ENCODE assay signal across 22 cellular contexts in the genomic region with DNA sequence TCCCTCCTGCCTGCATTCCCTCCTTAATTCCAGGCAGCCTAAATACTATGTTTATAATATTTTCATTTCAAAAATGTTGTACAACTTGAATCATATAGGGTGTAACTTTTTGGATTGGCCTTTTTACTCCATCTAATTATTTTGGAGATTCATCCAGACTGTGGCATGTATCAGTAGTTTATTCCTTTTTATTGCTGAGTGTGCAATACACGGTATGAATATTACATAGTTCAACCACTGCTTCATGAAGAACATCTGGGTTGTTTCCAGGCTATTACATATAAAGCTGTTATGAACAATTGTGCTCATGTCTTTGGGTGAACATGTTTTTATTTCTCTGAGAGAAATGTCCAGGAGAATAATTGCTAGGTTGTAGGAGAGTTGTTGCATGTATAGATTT.
DNase-seq lines count a peak whose midpoint lies in the region; ATAC-seq, FAIRE-seq and TF ChIP-seq lines count a peak whose summit lies in the region.
"Had no signal": no experiment of that assay in that cellular context is flagged by ENCODE, and none has a peak within 500 bp of the region (broad histone marks: within the 10 kb centered on the region; RNA-seq: fewer than 3 reads in every experiment).

No MANE protein-coding gene starts in this region.

- no peak overlapping the region for H3K4me3 ChIP-seq in A549
- no peak overlapping the region for H3K4me3 ChIP-seq in IMR-90 (ENCODE audit: insufficient read depth, low read depth, low read length)
- H3K4me3 ChIP-seq in H1 (ENCODE audit: extremely low read depth in 1 of 4, insufficient read depth in 2 of 4, low read depth in 3 of 4, low read length in 4 of 4): no peak overlapping the region
- H3K4me3 ChIP-seq: BLaER1 had no signal

- no peak for ATAC-seq in A549
- no peak for ATAC-seq in IMR-90 (ENCODE audit: low read depth)

- no peak overlapping the region for H3K4ac ChIP-seq in IMR-90 (ENCODE audit: low read depth, low read length)
- no peak overlapping the region for H3K4ac ChIP-seq in H1 (replicated peaks; ENCODE audit: insufficient read length, low read depth, low read length)

- no peaks in the 10 kb centered on the region for H3K9me1 ChIP-seq in IMR-90 (ENCODE audit: insufficient read depth, low read length)

- H3K4me1 ChIP-seq in A549 (no peaks in the 10 kb centered on the region), IMR-90 (ENCODE audit: control insufficient read depth, insufficient read depth, low read length) (no peaks in the 10 kb centered on the region), H1 (replicated peaks in 1 of 4; ENCODE audit: control insufficient read depth in 3 of 4, insufficient read depth in 4 of 4, low read length in 3 of 4) (no peaks in the 10 kb centered on the region)
- H3K4me1 ChIP-seq: BE2C, BLaER1 had no signal

- no peak overlapping the region for H2AK9ac ChIP-seq in IMR-90 (replicated peaks; ENCODE audit: low read depth, low read length, poor library complexity)

- H4K91ac ChIP-seq in IMR-90 (ENCODE audit: insufficient read depth, low read depth, low read length) (no peak overlapping the region), H1 (replicated peaks; ENCODE audit: insufficient read length, low read length) (no peak overlapping the region)

- H3K9me3 ChIP-seq in A549 (no peaks in the 10 kb centered on the region), IMR-90 (ENCODE audit: control insufficient read depth, insufficient read depth, low read length) (peaks cover 11% of the 10 kb centered on the region), H1 (ENCODE audit: insufficient read depth in 2 of 2, low read depth in 1 of 2, low read length in 1 of 2) (peaks cover 14 to 15% of the 10 kb centered on the region in 2 experiments)
- H3K9me3 ChIP-seq: BE2C had no signal

- H3K9ac ChIP-seq in IMR-90 (ENCODE audit: low read depth, low read length) (no peak overlapping the region), H1 (replicated peaks in 1 of 4; ENCODE audit: extremely low read depth in 1 of 4, low read depth in 3 of 4, low read length in 3 of 4) (no peak overlapping the region)
- H3K9ac ChIP-seq: BLaER1 had no signal

- POLR2A ChIA-PET in A549 (lab: Yijun Ruan, JAX) (no interaction called here), IMR-90 (lab: Charles Lee; ENCODE audit: unreplicated experiment) (no interaction called here), H1 (lab: Charles Lee; ENCODE audit: partially characterized antibody) (no interaction called here)

- H3K27ac ChIP-seq in A549 (no peak overlapping the region), IMR-90 (ENCODE audit: insufficient read depth, low read length) (no peak overlapping the region), H1 (ENCODE audit: low read depth, low read length) (no peak overlapping the region)
- H3K27ac ChIP-seq: BLaER1 had no signal

- no peak overlapping the region for H3K14ac ChIP-seq in IMR-90 (replicated peaks; ENCODE audit: low read depth, low read length)
- no peak overlapping the region for H3K14ac ChIP-seq in H1 (ENCODE audit: insufficient read length)

- H2BK5ac ChIP-seq in IMR-90 (ENCODE audit: low read depth, low read length, poor library complexity, severe bottlenecking) (no peak overlapping the region), H1 (ENCODE audit: low read depth, low read length) (no peak overlapping the region)

- no peaks in the 10 kb centered on the region for H3K79me2 ChIP-seq in H1 (ENCODE audit: control insufficient read depth in 1 of 2, insufficient read depth in 2 of 2, low read length in 2 of 2)

- no peaks in the 10 kb centered on the region for H3K36me3 ChIP-seq in IMR-90 (ENCODE audit: control insufficient read depth, insufficient read depth, low read length)
- H3K36me3 ChIP-seq in H1 (ENCODE audit: control insufficient read depth in 2 of 4, insufficient read depth in 4 of 4, low read length in 3 of 4): no peaks in the 10 kb centered on the region
- H3K36me3 ChIP-seq: BE2C, BLaER1 had no signal

- TF ChIP-seq CTCF in A549 (IDR thresholded peaks at IDR 0.05) (no peak), IMR-90 (conservative IDR thresholded peaks at IDR 0.05; ENCODE audit: low read depth, low read length) (no peak), H1 (IDR thresholded peaks at IDR 0.05; ENCODE audit: control extremely low read depth in 1 of 3, insufficient read depth in 1 of 3, low read depth in 1 of 3, low read length in 3 of 3) (no peak)

- whole genome bisulfite sequencing in A549 (ENCODE audit: missing lambda C conversion rate): 0% methylated on average over 1 of the region's 1 CpG
- WGBS in IMR-90 (ENCODE audit: extremely low coverage in 2 of 2, insufficient read length in 1 of 2), 2 experiments: no CpG with 5 or more reads among the region's 1 CpG
- 90% methylated on average over 1 of the region's 1 CpG; no CpG with 5 or more reads in 1 of the 2 experiments for WGBS in H1 (ENCODE audit: extremely low coverage in 1 of 2, insufficient coverage in 1 of 2, insufficient read length in 1 of 2, insufficient replicate concordance in 2 of 2, low coverage in 1 of 2, low lambda C conversion rate in 2 of 2, missing lambda C conversion rate in 1 of 2), 2 experiments

- H2AFZ ChIP-seq in IMR-90 (replicated peaks; ENCODE audit: low read length, poor library complexity) (no peak overlapping the region), H1 (ENCODE audit: low read length) (no peak overlapping the region)

- intact Hi-C loops in IMR-90 (cut with micrococcal nuclease): no loop called here

- TF ChIP-seq POLR2A in A549 (IDR thresholded peaks at IDR 0.05; ENCODE audit: low read length) (no peak), IMR-90 (IDR thresholded peaks at IDR 0.05; ENCODE audit: low read depth, low read length) (no peak), H1 (IDR thresholded peaks at IDR 0.05; ENCODE audit: control extremely low read depth in 1 of 2, low read depth in 2 of 2, low read length in 2 of 2) (no peak)

- dilution Hi-C loops in IMR-90 (cut with HindIII; ENCODE audit: low sequenced_read_pairs, unreplicated experiment): no loop called here

- H2BK20ac ChIP-seq in IMR-90 (ENCODE audit: low read depth, low read length) (no peak overlapping the region), H1 (ENCODE audit: low read length) (no peak overlapping the region)

- TF ChIP-seq RAD21 in A549 (conservative IDR thresholded peaks at IDR 0.05 in 1 of 2, IDR thresholded peaks at IDR 0.05 in 1 of 2): no peak
- no peak for TF ChIP-seq RAD21 in IMR-90 (IDR thresholded peaks at IDR 0.05; ENCODE audit: low read length)
- no peak for TF ChIP-seq RAD21 in H1 (IDR thresholded peaks at IDR 0.05 in 1 of 2, conservative IDR thresholded peaks at IDR 0.05 in 1 of 2; ENCODE audit: low read depth in 2 of 2, low read length in 2 of 2)

- no peak overlapping the region for H2BK12ac ChIP-seq in H1 (ENCODE audit: low read depth, low read length)

- H4K5ac ChIP-seq in IMR-90 (ENCODE audit: low read depth, low read length) (no peak overlapping the region), H1 (ENCODE audit: insufficient read length, low read depth, low read length) (no peak overlapping the region)

- H4K20me1 ChIP-seq in IMR-90 (ENCODE audit: insufficient read depth, low read length) (no peaks in the 10 kb centered on the region), H1 (replicated peaks in 1 of 2; ENCODE audit: control insufficient read depth in 1 of 2, insufficient read depth in 2 of 2, low read length in 2 of 2) (no peaks in the 10 kb centered on the region)
- H4K20me1 ChIP-seq: BLaER1 had no signal

- H2BK15ac ChIP-seq in IMR-90 (ENCODE audit: low read depth, low read length) (no peak overlapping the region), H1 (ENCODE audit: low read length) (no peak overlapping the region)

- CTCF ChIA-PET in A549 (lab: Yijun Ruan, JAX): no interaction called here
- CTCF ChIA-PET in IMR-90 (lab: Yijun Ruan, JAX): no interaction called here
- CTCF ChIA-PET in H1 (lab: Charles Lee; ENCODE audit: partially characterized antibody): no interaction called here

- no peak for TF ChIP-seq EP300 in A549 (IDR thresholded peaks at IDR 0.05)
- no peak for TF ChIP-seq EP300 in H1 (IDR thresholded peaks at IDR 0.05; ENCODE audit: borderline replicate concordance in 1 of 2, low read depth in 2 of 2, low read length in 2 of 2)

- no peak for DNase-seq in A549 (ENCODE audit: low read depth in 1 of 2, low spot score in 1 of 2)
- DNase-seq in IMR-90: no peak
- no peak for DNase-seq in H1 (ENCODE audit: low read depth in 1 of 2, low spot score in 2 of 2)
- no peak for DNase-seq in DMS153 treated with DMSO at 0.1 percent for 48 hours (lab: John Stamatoyannopoulos, UW; ENCODE audit: unreplicated experiment)
- DNase-seq in activated CD8-positive, alpha-beta memory T cell treated with anti-CD3 and anti-CD28 coated beads, Interleukin-2, amount 50 U/mL, for 48 hours: no peak
- DNase-seq: 8988T; AML-193; BE2C; C1 segment of cervical spinal cord; CD4-positive, alpha-beta memory T cell; CD4-positive, CD25-positive, alpha-beta regulatory T cell; CD8-positive, alpha-beta memory T cell; COR-L47; DMS 273 treated with DMSO at 0.1 percent for 48 hours; DMS153; DMS79 treated with DMSO at 0.1 percent for 48 hours; GF-D8 had no signal

- no peak overlapping the region for H3K56ac ChIP-seq in IMR-90 (ENCODE audit: extremely low read depth, insufficient read depth, low read length)
- no peak overlapping the region for H3K56ac ChIP-seq in H1 (replicated peaks; ENCODE audit: insufficient read length, low read depth, low read length)

- no peak overlapping the region for H3K4me2 ChIP-seq in A549
- H3K4me2 ChIP-seq in IMR-90 (ENCODE audit: low read depth, low read length): no peak overlapping the region
- H3K4me2 ChIP-seq in H1 (ENCODE audit: insufficient read depth in 1 of 2, low read depth in 2 of 2, low read length in 2 of 2): no peak overlapping the region
- H3K4me2 ChIP-seq: BLaER1 had no signal

- no peaks in the 10 kb centered on the region for H3K23me2 ChIP-seq in H1 (ENCODE audit: low read depth, low read length)

- H2AK5ac ChIP-seq in IMR-90 (ENCODE audit: low read depth, low read length): no peak overlapping the region
- H2AK5ac ChIP-seq in H1 (ENCODE audit: low read depth, low read length): no peak overlapping the region

- no peaks in the 10 kb centered on the region for H3K79me1 ChIP-seq in IMR-90 (ENCODE audit: low read depth in 1 of 2, low read length in 2 of 2)
- H3K79me1 ChIP-seq in H1 (ENCODE audit: low read depth, low read length): no peaks in the 10 kb centered on the region

- in situ Hi-C loops in IMR-90 (cut with MboI; ENCODE audit: low sequenced_read_pairs): no loop called here

- H3K18ac ChIP-seq in IMR-90 (ENCODE audit: low read depth, low read length) (no peak overlapping the region), H1 (ENCODE audit: extremely low read depth, low read length) (no peak overlapping the region)

- BruUV-seq in IMR-90 (replicated peaks; lab: Mats Ljungman, UMichigan): no TSS peak

- no peak for FAIRE-seq in A549 (lab: Jason Lieb, UNC)
- no peak for FAIRE-seq in H1 (lab: Jason Lieb, UNC)
- FAIRE-seq: A204.1, G401.6, GM12891, GM19239 had no signal

- H4K8ac ChIP-seq in IMR-90 (ENCODE audit: low read depth in 2 of 2, low read length in 2 of 2) (no peak overlapping the region), H1 (ENCODE audit: extremely low read depth, insufficient read depth, low read length) (no peak overlapping the region)

- H3K23ac ChIP-seq in IMR-90 (ENCODE audit: low read depth, low read length): no peak overlapping the region
- H3K23ac ChIP-seq in H1 (ENCODE audit: insufficient read length): no peak overlapping the region

- H3K27me3 ChIP-seq in IMR-90 (ENCODE audit: control insufficient read depth, insufficient read depth, low read length): no peaks in the 10 kb centered on the region
- no peaks in the 10 kb centered on the region for H3K27me3 ChIP-seq in H1 (replicated peaks in 1 of 4; ENCODE audit: control insufficient read depth in 3 of 4, extremely low read depth in 1 of 4, insufficient read depth in 3 of 4, low read length in 3 of 4)
- H3K27me3 ChIP-seq: BE2C, BLaER1 had no signal

- no peak overlapping the region for H2BK120ac ChIP-seq in IMR-90 (ENCODE audit: low read depth, low read length)
- H2BK120ac ChIP-seq in H1 (replicated peaks; ENCODE audit: low read depth, low read length): no peak overlapping the region
